ENCODE assay signal across 28 cellular contexts in the genomic region with DNA sequence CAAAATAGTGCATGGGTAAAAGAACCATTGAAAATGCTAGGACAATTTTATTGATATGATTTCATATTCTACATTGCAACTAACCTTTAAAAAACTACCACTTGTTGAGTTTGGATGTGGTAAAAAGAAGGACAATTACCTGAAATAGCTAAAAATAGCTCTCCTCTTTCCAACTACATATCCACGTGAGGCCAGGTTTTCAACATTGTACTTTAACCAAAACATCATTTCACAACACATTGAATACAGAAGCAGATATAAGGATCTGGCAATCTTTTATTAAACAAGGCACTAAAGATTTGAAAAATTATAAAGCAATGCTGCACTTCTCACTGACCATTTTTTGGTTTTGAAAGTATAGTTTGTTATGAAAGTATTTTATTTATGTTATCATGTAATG.
"Had no signal": no experiment of that assay in that cellular context is flagged by ENCODE, and none has a peak within 500 bp of the region (broad histone marks: within the 10 kb centered on the region; RNA-seq: fewer than 3 reads in every experiment).

No MANE protein-coding gene starts in this region.

- H3K27me3 ChIP-seq: colonic mucosa had no signal

- ATAC-seq: effector memory CD8-positive, alpha-beta T cell; esophagus mucosa; foreskin keratinocyte; gastrocnemius medialis; gastroesophageal sphincter; heart left ventricle; heart right ventricle had no signal

- H3K36me3 ChIP-seq: colonic mucosa, esophagus muscularis mucosa, esophagus squamous epithelium, gastrocnemius medialis, gastroesophageal sphincter, heart left ventricle, heart right ventricle had no signal

- H3K9me3 ChIP-seq: colonic mucosa, esophagus muscularis mucosa, esophagus squamous epithelium, gastrocnemius medialis, gastroesophageal sphincter had no signal

- H3K27ac ChIP-seq: colonic mucosa, coronary artery, dorsolateral prefrontal cortex, epithelial cell of prostate, esophagus muscularis mucosa, esophagus squamous epithelium, foreskin keratinocyte, gastrocnemius medialis, gastroesophageal sphincter, heart left ventricle, heart right ventricle had no signal

- DNase-seq: colonic mucosa; cortex of kidney; dermis blood vessel endothelial cell; dorsolateral prefrontal cortex; effector CD4-positive, alpha-beta T cell; effector CD8-positive, alpha-beta T cell; effector memory CD4-positive, alpha-beta T cell; effector memory CD8-positive, alpha-beta T cell; endodermal cell; erythroblast; esophagus squamous epithelium; foreskin fibroblast; foreskin keratinocyte; foreskin melanocyte; gastrocnemius medialis; glutamatergic neuron; head of caudate nucleus; heart left ventricle; heart right ventricle had no signal

- H3K4me1 ChIP-seq: colonic mucosa, gastrocnemius medialis had no signal

- FAIRE-seq: colon, endometrium, endothelial cell of umbilical vein, frontal cortex had no signal

- H3K4me3 ChIP-seq: colonic mucosa, coronary artery, dorsolateral prefrontal cortex, esophagus muscularis mucosa, esophagus squamous epithelium, gastrocnemius medialis, gastroesophageal sphincter, heart left ventricle, heart right ventricle had no signal
